1 cellular context compared by ENCODE assay signal in the genomic region with DNA sequence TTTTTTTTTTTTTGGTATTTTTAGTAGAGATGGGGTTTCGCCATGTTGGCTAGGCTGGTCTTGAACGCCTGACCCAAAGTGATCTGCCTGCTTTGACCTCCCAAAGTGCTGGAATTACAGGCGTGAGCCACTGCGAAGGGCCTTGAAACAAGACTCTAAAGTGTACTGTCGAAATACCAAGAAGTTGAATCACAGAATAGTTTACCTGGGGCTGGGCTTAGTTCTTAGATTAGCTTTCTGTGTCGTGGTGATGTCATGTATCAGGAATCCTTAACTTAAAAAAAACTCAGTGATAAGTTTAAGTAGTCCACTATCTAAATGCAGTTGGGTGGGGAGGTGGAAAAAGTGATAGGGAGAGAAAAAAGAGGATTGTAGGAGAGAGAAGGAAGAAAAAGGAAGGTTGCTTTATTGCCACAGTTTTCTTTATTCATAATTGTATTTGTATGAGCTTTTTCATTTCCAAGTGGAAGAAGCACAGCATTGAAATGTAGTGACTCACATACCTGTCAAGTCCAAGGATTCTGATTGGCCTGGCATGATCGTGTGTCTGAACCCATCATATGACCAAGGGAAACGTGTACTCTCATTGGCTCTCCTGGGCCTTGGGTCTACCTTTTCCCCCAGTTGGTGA.
TF ChIP-seq lines count a peak whose summit lies in the region.

No MANE protein-coding gene starts in this region.

TF ChIP-seq in SK-N-SH treated with all-trans-retinoic acid at 6 μM for 48 hours, 23 proteins besides CTCF, POLR2A, EP300 and RAD21 (continued from another document):
- TF ChIP-seq ISL1 (CRISPR knock-in tag; IDR thresholded peaks at IDR 0.05), result peak; percentile 61
- peak; percentile 75; the same call in 1 of the 2 replicates for TF ChIP-seq CREB5 (CRISPR knock-in tag; IDR thresholded peaks at IDR 0.05; ENCODE audit: low read depth)
- no peak for TF ChIP-seq TOX (CRISPR knock-in tag; IDR thresholded peaks at IDR 0.05; ENCODE audit: borderline replicate concordance)
